In genomic region chr2:199467462-199467822, GRCh38 we compare ENCODE assay signal across 17 cellular contexts. TPM values are rescaled to one million over a fixed set of nuclear protein-coding genes. Genes with fewer than 3 reads are reported as not detected.
DNase-seq lines count a peak whose midpoint lies in the region; TF ChIP-seq lines count a peak whose summit lies in the region.
"Had no signal": no experiment of that assay in that cellular context is flagged by ENCODE, and none has a peak within 500 bp of the region (broad histone marks: within the 10 kb centered on the region; RNA-seq: fewer than 3 reads in every experiment).

No MANE protein-coding gene starts in this region.

- H2BK12ac ChIP-seq in H9 (ENCODE audit: insufficient read length, low read depth, low read length) = no peak overlapping the region
- H2BK12ac ChIP-seq in trophoblast cell (ENCODE audit: low read length) = no peak overlapping the region

- no peak overlapping the region for H4K5ac ChIP-seq in H9 (ENCODE audit: insufficient read length, low read depth, low read length)

- H4K91ac ChIP-seq in H9 (ENCODE audit: insufficient read length, low read depth, low read length) (no peak overlapping the region), trophoblast cell (ENCODE audit: low read depth, low read length) (no peak overlapping the region)

- H3K23ac ChIP-seq in H9 (ENCODE audit: insufficient read length, low read depth, low read length) = no peak overlapping the region
- peak overlapping the region; percentile 47 for H3K23ac ChIP-seq in trophoblast cell (ENCODE audit: low read length)

- H3K18ac ChIP-seq in H9 (ENCODE audit: insufficient read length, low read depth, low read length) (no peak overlapping the region), trophoblast cell (ENCODE audit: low read length) (no peak overlapping the region)

- intact Hi-C loops in dorsolateral prefrontal cortex (cut with DNase I) = loop anchor here (10.0 kb wide), 4 partner anchors 203 to 453 kb away; partner anchors contain the start of gene FTCDNL1 (in 1 of the 2)

- H3K56ac ChIP-seq in H9 (ENCODE audit: insufficient read length, low read depth, low read length) = no peak overlapping the region

- peaks cover 70% of the 10 kb centered on the region for H3K27me3 ChIP-seq in H9 (ENCODE audit: insufficient read depth, low read length)
- H3K27me3 ChIP-seq in dorsolateral prefrontal cortex = peaks cover 0 to 100% (median 84%) of the 10 kb centered on the region in 45 donors
- H3K27me3 ChIP-seq in trophoblast cell (ENCODE audit: insufficient read depth, low read length) = peaks cover 85% of the 10 kb centered on the region

- H4K8ac ChIP-seq in H9 (replicated peaks; ENCODE audit: insufficient read length, low read depth, low read length) (no peak overlapping the region), trophoblast cell (ENCODE audit: low read depth, low read length) (no peak overlapping the region)

- H3K14ac ChIP-seq in H9 (ENCODE audit: insufficient read depth, low read length) (no peak overlapping the region), trophoblast cell (ENCODE audit: low read length) (no peak overlapping the region)

- H3T11ph ChIP-seq in H9 (ENCODE audit: low read length) = no peak overlapping the region

- TF ChIP-seq CTCF in H9 (conservative IDR thresholded peaks at IDR 0.05) = no peak
- no peak for TF ChIP-seq CTCF in dorsolateral prefrontal cortex (IDR thresholded peaks at IDR 0.05 in 54 of 56, conservative IDR thresholded peaks at IDR 0.05 in 2 of 56; ENCODE audit: low read depth in 1 of 56, partially characterized antibody in 56 of 56)
- TF ChIP-seq CTCF in coronary artery (IDR thresholded peaks at IDR 0.05) = no peak

- H3K36me3 Mint-ChIP-seq in H9 (ENCODE audit: insufficient read depth in 1 of 3, low read depth in 3 of 3) = no peaks in the 10 kb centered on the region; a peak in 1 of 7 replicates

- H3K9me3 ChIP-seq in H9 (ENCODE audit: control insufficient read depth, low read depth, low read length) (no peaks in the 10 kb centered on the region), trophoblast cell (ENCODE audit: insufficient read depth, low read depth, low read length) (peaks cover 8% of the 10 kb centered on the region)

- H3K4me3 ChIP-seq in dorsolateral prefrontal cortex (peak overlapping the region in 13 of 59 donors; percentile 11 to 64 (median 24)), trophoblast cell (ENCODE audit: low read depth, low read length) (no peak overlapping the region), coronary artery (no peak overlapping the region)

- no peak overlapping the region for H2AFZ ChIP-seq in H9 (ENCODE audit: low read length)
- no peak overlapping the region for H2AFZ ChIP-seq in trophoblast cell (ENCODE audit: insufficient read depth, low read length, poor library complexity)

- peaks cover 0 to 2% of the 10 kb centered on the region in 2 experiments; a peak in 1 of 5 replicates for H3K9me3 Mint-ChIP-seq in H9

- H3K4ac ChIP-seq in H9 (ENCODE audit: low read depth, low read length) (no peak overlapping the region), trophoblast cell (ENCODE audit: low read depth, low read length) (no peak overlapping the region)

- H3K79me2 ChIP-seq in H9 (ENCODE audit: insufficient read depth, low read length) (no peaks in the 10 kb centered on the region), trophoblast cell (ENCODE audit: control insufficient read depth, insufficient read depth, low read length, poor library complexity) (no peaks in the 10 kb centered on the region)

- H3K27ac ChIP-seq in H9 (ENCODE audit: insufficient read length, low read depth, low read length) = no peak overlapping the region
- H3K27ac ChIP-seq in dorsolateral prefrontal cortex = peak overlapping the region in 52 of 59 donors; percentile 4 to 96 (median 74)
- H3K27ac ChIP-seq in trophoblast cell (ENCODE audit: low read depth, low read length) = no peak overlapping the region
- no peak overlapping the region for H3K27ac ChIP-seq in coronary artery
- H3K27ac ChIP-seq: C4-2B, RWPE1 had no signal

- peaks cover 35% of the 10 kb centered on the region for H3K23me2 ChIP-seq in H9 (ENCODE audit: insufficient read length, low read depth, low read length, poor library complexity, severe bottlenecking)

- peak overlapping the region; percentile 41 to 82 for H3K4me3 Mint-ChIP-seq in H9

- H3K79me1 ChIP-seq in H9 (ENCODE audit: insufficient read depth, low read depth, low read length, poor library complexity, severe bottlenecking) (no peaks in the 10 kb centered on the region), trophoblast cell (ENCODE audit: low read length) (no peaks in the 10 kb centered on the region)

- H2BK20ac ChIP-seq in H9 (ENCODE audit: low read depth, low read length, poor library complexity, severe bottlenecking) = no peak overlapping the region

- WGBS in H9 (ENCODE audit: extremely low coverage, insufficient read length, low lambda C conversion rate) = no CpG with 5 or more reads among the region's 7 CpGs
- no CpG with 5 or more reads among the region's 7 CpGs for WGBS in trophoblast cell (ENCODE audit: extremely low coverage, insufficient coverage, insufficient read length)

- no peaks in the 10 kb centered on the region for H3K36me3 ChIP-seq in trophoblast cell (ENCODE audit: control insufficient read depth in 1 of 2, insufficient read depth in 2 of 2, low read length in 2 of 2)

- no peak overlapping the region for H3K9ac ChIP-seq in H9 (ENCODE audit: extremely low read depth, insufficient read length, low read length)
- H3K9ac ChIP-seq in trophoblast cell (ENCODE audit: low read length) = no peak overlapping the region

- DNase-seq in H9 (peak; percentile 70), dorsolateral prefrontal cortex (no peak), iPS-NIHi7 (ENCODE audit: extremely low spot score) (peak; percentile 67), trophoblast cell (no peak), T-helper 1 cell (no peak), NCI-H2081 (lab: John Stamatoyannopoulos, UW) (no peak), coronary artery (ENCODE audit: low spot score) (no peak)
- no peak for DNase-seq in activated T-cell treated with anti-CD3 and anti-CD28 coated beads, Interleukin-2, amount 50 U/mL, for 48 hours
- DNase-seq: COR-L47, KBM-7, MV-4-11, NCI-H1417 treated with DMSO at 0.1 percent for 48 hours, NCI-H1930, NCI-H774, PC-3 had no signal

- H2BK120ac ChIP-seq in H9 (ENCODE audit: low read depth, low read length, poor library complexity, severe bottlenecking) = no peak overlapping the region
- H2BK120ac ChIP-seq in trophoblast cell (ENCODE audit: insufficient read depth, low read length, poor library complexity) = no peak overlapping the region

- H4K20me1 ChIP-seq in H9 (ENCODE audit: control insufficient read depth, insufficient read depth, insufficient read length) = no peaks in the 10 kb centered on the region

- H3K4me1 ChIP-seq in H9 (ENCODE audit: insufficient read depth, low read length) (peaks cover 4% of the 10 kb centered on the region; the same call in 1 of the 2 replicates), trophoblast cell (ENCODE audit: control insufficient read depth in 1 of 2, insufficient read depth in 2 of 2, low read length in 2 of 2) (peaks cover 13 to 15% of the 10 kb centered on the region in 2 experiments)

- H2AK5ac ChIP-seq in H9 (ENCODE audit: insufficient read length, low read length) (no peak overlapping the region), trophoblast cell (ENCODE audit: low read length) (no peak overlapping the region)

- H3K4me2 ChIP-seq in H9 (ENCODE audit: insufficient read depth, insufficient read length, low read length) (peak overlapping the region; percentile 74), trophoblast cell (ENCODE audit: low read length) (no peak overlapping the region)

- no peak overlapping the region for H4K12ac ChIP-seq in trophoblast cell (ENCODE audit: low read depth, low read length)

- no peak overlapping the region for H2BK15ac ChIP-seq in H9 (ENCODE audit: low read depth, low read length)

- H3K27ac Mint-ChIP-seq in H9 = peak overlapping the region in 1 of 3 experiments; percentile 62; a peak in 1 of 7 replicates

- peaks cover 50 to 56% of the 10 kb centered on the region in 2 experiments for H3K4me1 Mint-ChIP-seq in H9

- H2BK5ac ChIP-seq in H9 (ENCODE audit: insufficient read length, low read length) (no peak overlapping the region), trophoblast cell (ENCODE audit: low read depth, low read length, poor library complexity) (no peak overlapping the region)

- peaks cover 98% of the 10 kb centered on the region for H3K27me3 Mint-ChIP-seq in H9 (ENCODE audit: low read depth)

RNA-seq across cellular contexts. Expression of gene SATB2, which starts 9.7 kb away (rescaled TPM):
- total RNA-seq in H9 (2021) (23.0 and 23.8 TPM in 2 replicates), dorsolateral prefrontal cortex (100 to 1,000 TPM in 117 of 120 experiments, 10 to 100 TPM in 3; 77.2 to 202 (median 149) TPM)
- 0.37 and 0.44 TPM in 2 replicates for polyA plus RNA-seq in trophoblast cell (2013)

Comparison
In these comparisons a context has a peak if more than half of its experiments do, and no peak if none do; other contexts are left out.
1. DNase-seq: peak in H9 (single experiment) and iPS-NIHi7 (single experiment); none in dorsolateral prefrontal cortex (0 of 10), trophoblast cell (0 of 2), T-helper 1 cell (0 of 5), activated T-cell treated with anti-CD3 and anti-CD28 coated beads, Interleukin-2, amount 50 U/mL, for 48 hours (0 of 2), NCI-H2081 (0 of 2) and coronary artery (single experiment).
2. H3K27ac ChIP-seq: peak in dorsolateral prefrontal cortex (52 of 59); none in H9 (single experiment), trophoblast cell (single experiment) and coronary artery (0 of 2).